21 cellular contexts compared by ENCODE assay signal in the genomic region with DNA sequence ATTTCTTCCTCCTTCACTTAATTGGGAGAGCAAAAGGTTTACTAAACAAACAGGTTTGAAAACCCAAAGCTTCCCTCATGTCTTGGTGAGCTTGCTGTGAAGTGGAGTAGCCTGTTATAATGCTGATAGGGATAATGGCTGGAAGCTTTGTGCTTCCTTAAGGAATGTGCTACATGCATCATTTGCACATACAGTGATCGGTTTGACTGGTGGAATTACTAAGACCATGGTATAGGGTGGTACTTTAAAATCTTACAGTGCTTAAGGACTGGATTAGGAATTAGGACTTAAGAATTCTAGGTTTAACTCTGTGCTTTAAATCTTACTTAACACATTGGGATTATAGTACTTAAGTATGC.
DNase-seq lines count a peak whose midpoint lies in the region; ATAC-seq, FAIRE-seq and TF ChIP-seq lines count a peak whose summit lies in the region.
"Had no signal": no experiment of that assay in that cellular context is flagged by ENCODE, and none has a peak within 500 bp of the region (broad histone marks: within the 10 kb centered on the region; RNA-seq: fewer than 3 reads in every experiment).

No MANE protein-coding gene starts in this region.

- peaks cover 3% of the 10 kb centered on the region for H3K36me3 Mint-ChIP-seq in stimulated activated naive CD8-positive, alpha-beta T cell treated with anti-CD3 and anti-CD28 coated beads, Interleukin-15, Interleukin-2, amounts not matched to agents 100 ng/mL and 50 ng/mL, for 24 hours (ENCODE audit: low read depth)
- H3K36me3 Mint-ChIP-seq in MCF 10A (ENCODE audit: insufficient read depth, unreplicated experiment): peaks cover 6% of the 10 kb centered on the region
- H3K36me3 Mint-ChIP-seq: CD4-positive, alpha-beta memory T cell; immature natural killer cell had no signal

- peak overlapping the region; percentile 17 for H3K4me3 Mint-ChIP-seq in stimulated activated naive CD8-positive, alpha-beta T cell treated with anti-CD3 and anti-CD28 coated beads, Interleukin-15, Interleukin-2, amounts not matched to agents 100 ng/mL and 50 ng/mL, for 24 hours
- no peak overlapping the region for H3K4me3 Mint-ChIP-seq in MCF 10A (ENCODE audit: unreplicated experiment)
- H3K4me3 Mint-ChIP-seq: CD4-positive, alpha-beta memory T cell; immature natural killer cell had no signal

- peak overlapping the region; percentile 46 for H3K4me2 ChIP-seq in SU-DHL-6 (ENCODE audit: low read depth, low read length, poor library complexity, severe bottlenecking)

- FAIRE-seq in pancreas (lab: Jason Lieb, UNC): no peak
- FAIRE-seq: endothelial cell of umbilical vein had no signal

- no peaks in the 10 kb centered on the region for H3K9me3 Mint-ChIP-seq in stimulated activated naive CD8-positive, alpha-beta T cell treated with anti-CD3 and anti-CD28 coated beads, Interleukin-15, Interleukin-2, amounts not matched to agents 100 ng/mL and 50 ng/mL, for 24 hours
- H3K9me3 Mint-ChIP-seq in MCF 10A (ENCODE audit: unreplicated experiment): no peaks in the 10 kb centered on the region
- H3K9me3 Mint-ChIP-seq: CD4-positive, alpha-beta memory T cell; immature natural killer cell had no signal

- H3K36me3 ChIP-seq in SU-DHL-6 (ENCODE audit: low read length) (no peaks in the 10 kb centered on the region), left lung (no peaks in the 10 kb centered on the region), pancreas (no peaks in the 10 kb centered on the region)
- H3K36me3 ChIP-seq: ascending aorta, lower lobe of right lung, SJCRH30, vagina had no signal

- no peaks in the 10 kb centered on the region for H3K9me3 ChIP-seq in SU-DHL-6 (ENCODE audit: insufficient read depth, low read length)
- H3K9me3 ChIP-seq in left lung: no peaks in the 10 kb centered on the region
- H3K9me3 ChIP-seq in pancreas: no peaks in the 10 kb centered on the region
- H3K9me3 ChIP-seq: ascending aorta, lower lobe of right lung, SJCRH30, vagina had no signal

- no peak overlapping the region for H3K9ac ChIP-seq in SU-DHL-6 (ENCODE audit: low read length)

- no peaks in the 10 kb centered on the region for H3K27me3 ChIP-seq in SU-DHL-6 (ENCODE audit: low read length)
- no peaks in the 10 kb centered on the region for H3K27me3 ChIP-seq in left lung
- H3K27me3 ChIP-seq in pancreas: no peaks in the 10 kb centered on the region
- H3K27me3 ChIP-seq: ascending aorta, SJCRH30, vagina had no signal

- 94 to 98% methylated on average over 1 of the region's 1 CpG for WGBS in pancreas, 2 donors

- H3K4me1 ChIP-seq in left lung (peaks cover 0 to 36% of the 10 kb centered on the region in 2 donors), pancreas (peaks cover 0 to 9% (median 8%) of the 10 kb centered on the region in 3 donors)

- TF ChIP-seq CTCF in SU-DHL-6 (IDR thresholded peaks at IDR 0.05; ENCODE audit: insufficient read depth, low read length, poor library complexity, severe bottlenecking) (no peak), MCF 10A (IDR thresholded peaks at IDR 0.05; ENCODE audit: unreplicated experiment) (no peak), left lung (IDR thresholded peaks at IDR 0.05) (no peak), pancreas (IDR thresholded peaks at IDR 0.05) (no peak)

- H3F3A ChIP-seq in SU-DHL-6 (ENCODE audit: insufficient read depth): peaks cover 26% of the 10 kb centered on the region

- no peaks in the 10 kb centered on the region for H3K27me3 Mint-ChIP-seq in stimulated activated naive CD8-positive, alpha-beta T cell treated with anti-CD3 and anti-CD28 coated beads, Interleukin-15, Interleukin-2, amounts not matched to agents 100 ng/mL and 50 ng/mL, for 24 hours
- H3K27me3 Mint-ChIP-seq in MCF 10A (ENCODE audit: insufficient read depth, unreplicated experiment): no peaks in the 10 kb centered on the region
- H3K27me3 Mint-ChIP-seq: CD4-positive, alpha-beta memory T cell had no signal

- no peak overlapping the region for H3K27ac Mint-ChIP-seq in stimulated activated naive CD8-positive, alpha-beta T cell treated with anti-CD3 and anti-CD28 coated beads, Interleukin-15, Interleukin-2, amounts not matched to agents 100 ng/mL and 50 ng/mL, for 24 hours
- H3K27ac Mint-ChIP-seq in MCF 10A (ENCODE audit: low read depth, unreplicated experiment): no peak overlapping the region

- peaks cover 82% of the 10 kb centered on the region for H3K79me2 ChIP-seq in SU-DHL-6 (ENCODE audit: insufficient read depth, low read length)

- BruUV-seq in MCF 10A (replicated peaks; lab: Mats Ljungman, UMichigan): no TSS peak

- no peaks in the 10 kb centered on the region for H3K9me2 ChIP-seq in SU-DHL-6 (replicated peaks; ENCODE audit: insufficient read depth, low read length)

- no peak for ATAC-seq in stimulated activated naive CD8-positive, alpha-beta T cell treated with anti-CD3 and anti-CD28 coated beads, Interleukin-15, Interleukin-2, amounts not matched to agents 100 U/mL and 50 U/mL, for 24 hours
- ATAC-seq in left lung (no peak), pancreas (no peak)
- ATAC-seq: lower lobe of right lung had no signal

- no peak overlapping the region for H2AFZ ChIP-seq in SU-DHL-6 (ENCODE audit: low read depth, low read length, severe bottlenecking)

- H3K4me3 ChIP-seq in SU-DHL-6 (ENCODE audit: insufficient read depth, low read length, poor library complexity, severe bottlenecking): no peak overlapping the region
- H3K4me3 ChIP-seq in left lung: no peak overlapping the region
- no peak overlapping the region for H3K4me3 ChIP-seq in pancreas
- H3K4me3 ChIP-seq: ascending aorta, lower lobe of right lung, SJCRH30, vagina had no signal

- H4K20me1 ChIP-seq in SU-DHL-6 (ENCODE audit: low read depth, low read length): peaks cover 35% of the 10 kb centered on the region

- CTCF ChIA-PET in MCF 10A (lab: Yijun Ruan, JAX): interaction anchor here (0.9 to 1.6 kb wide), 3 partner anchors 12 to 288 kb away, joined by 3 to 4 read pairs (median 3); no protein-coding TSS in a partner anchor

- H3K27ac ChIP-seq in SU-DHL-6 (ENCODE audit: low read depth, low read length) (peak overlapping the region; percentile 46), left lung (no peak overlapping the region), pancreas (no peak overlapping the region)
- H3K27ac ChIP-seq: lower lobe of right lung, SJCRH30, vagina had no signal

- POLR2A ChIA-PET in MCF 10A (lab: Yijun Ruan, JAX): interaction anchor here (0.8 to 1.5 kb wide), 2 partner anchors 16 to 169 kb away, joined by 3 to 4 read pairs; no protein-coding TSS in a partner anchor

- no peak for DNase-seq in stimulated activated naive CD8-positive, alpha-beta T cell treated with anti-CD3 and anti-CD28 coated beads, Interleukin-15, Interleukin-2, amounts not matched to agents 100 U/mL and 50 U/mL, for 24 hours
- DNase-seq in iPS-NIHi11 (ENCODE audit: low spot score): peak; percentile 44
- DNase-seq in MCF 10A (ENCODE audit: unreplicated experiment): no peak
- no peak for DNase-seq in left lung
- DNase-seq in pancreas: no peak
- DNase-seq in stimulated activated CD4-positive, alpha-beta T cell treated with anti-CD3 and anti-CD28 coated beads, Interleukin-1b, Interleukin-23, amount 100 ng/mL, for 48 hours: no peak
- DNase-seq: activated CD4-positive, alpha-beta T cell treated with anti-CD3 and anti-CD28 coated beads for 48 hours; activated naive CD4-positive, alpha-beta T cell; CD4-positive, alpha-beta memory T cell; DMS79 treated with DMSO at 0.1 percent for 48 hours; immature natural killer cell; lower lobe of right lung; NCI-H187 treated with DMSO at 0.1 percent for 48 hours; OCI-M1; SJCRH30; T-helper 9 cell had no signal

- intact Hi-C loops in MCF 10A (cut with micrococcal nuclease) (no loop called here), left lung (cut with DNase I) (no loop called here), pancreas (cut with DNase I) (no loop called here)

- peaks cover 95% of the 10 kb centered on the region for H3K4me1 Mint-ChIP-seq in stimulated activated naive CD8-positive, alpha-beta T cell treated with anti-CD3 and anti-CD28 coated beads, Interleukin-15, Interleukin-2, amounts not matched to agents 100 ng/mL and 50 ng/mL, for 24 hours (ENCODE audit: low read depth)
- peaks cover 16% of the 10 kb centered on the region for H3K4me1 Mint-ChIP-seq in MCF 10A (ENCODE audit: insufficient read depth, unreplicated experiment)
